ENCODE assay signal across 1 cellular context in genomic region chrX:57906790-57907189, GRCh38.
TF ChIP-seq lines count a peak whose summit lies in the region.

No MANE protein-coding gene starts in this region.

TF ChIP-seq in SK-N-SH, 30 proteins besides CTCF, POLR2A, EP300 and RAD21 (continued from another document):
- no peak for TF ChIP-seq MXI1 (IDR thresholded peaks at IDR 0.05; ENCODE audit: low read depth, low read length)
- 0 out of 2 replicates have a peak, but pooled peaks have one; percentile 11 for TF ChIP-seq PBX3 (IDR thresholded peaks at IDR 0.05)
TF ChIP-seq in SK-N-SH: peak in this region for 5.
